25 cellular contexts compared by ENCODE assay signal in genomic region chr15:79394231-79394630, GRCh38. TPM values are rescaled to one million over a fixed set of nuclear protein-coding genes. Genes with fewer than 3 reads are reported as not detected.
DNase-seq lines count a peak whose midpoint lies in the region; ATAC-seq and TF ChIP-seq lines count a peak whose summit lies in the region.
"Had no signal": no experiment of that assay in that cellular context is flagged by ENCODE, and none has a peak within 500 bp of the region (broad histone marks: within the 10 kb centered on the region; RNA-seq: fewer than 3 reads in every experiment).

No MANE protein-coding gene starts in this region.

- H3K9me3 Mint-ChIP-seq in MCF 10A (ENCODE audit: unreplicated experiment), result no peaks in the 10 kb centered on the region
- H3K9me3 Mint-ChIP-seq: activated CD4-positive, alpha-beta memory T cell treated with anti-CD3 and anti-CD28 coated beads, Interleukin-2, amount 10 ng/mL, durations not matched to agents 7 days and 5 days; activated naive CD8-positive, alpha-beta T cell treated with anti-CD3 and anti-CD28 coated beads, Interleukin-2, amount 10 ng/mL, durations not matched to agents 7 days and 5 days; CD8-positive, alpha-beta T cell; central memory CD8-positive, alpha-beta T cell had no signal

- no peak overlapping the region for H3K4me3 Mint-ChIP-seq in MCF 10A (ENCODE audit: unreplicated experiment)
- H3K4me3 Mint-ChIP-seq: activated CD4-positive, alpha-beta memory T cell treated with anti-CD3 and anti-CD28 coated beads, Interleukin-2, amount 10 ng/mL, durations not matched to agents 7 days and 5 days; activated naive CD8-positive, alpha-beta T cell treated with anti-CD3 and anti-CD28 coated beads, Interleukin-2, amount 10 ng/mL, durations not matched to agents 7 days and 5 days; activated T-cell treated with anti-CD3 and anti-CD28 coated beads, Interleukin-2, amount 50 U/mL, for 24 hours; CD8-positive, alpha-beta T cell; central memory CD8-positive, alpha-beta T cell had no signal

- in situ Hi-C loops in mammary epithelial cell (cut with MboI; ENCODE audit: low sequenced_read_pairs in 2 of 2), result no loop called here
- in situ Hi-C loops in astrocyte of the cerebellum (cut with HindIII; ENCODE audit: low sequenced_read_pairs), result no loop called here

- H3K9ac ChIP-seq in mammary epithelial cell (ENCODE audit: insufficient read depth, low read length), result no peak overlapping the region

- POLR2A ChIA-PET in MCF 10A (lab: Yijun Ruan, JAX), result no interaction called here

- dilution Hi-C loops in mammary epithelial cell (cut with HindIII; ENCODE audit: low sequenced_read_pairs), result no loop called here

- no peaks in the 10 kb centered on the region for H3K79me2 ChIP-seq in mammary epithelial cell (ENCODE audit: insufficient read depth, low read length)

- CTCF ChIA-PET in MCF 10A (lab: Yijun Ruan, JAX), result interaction anchor here (0.6 to 3.5 kb wide), 3 partner anchors 12 to 202 kb away, joined by 3 to 39 read pairs (median 11); no protein-coding TSS in a partner anchor
- CTCF ChIA-PET in mammary epithelial cell (lab: Charles Lee; ENCODE audit: low non-redundant PET), result interaction anchor here (0.6 kb wide), 1 partner anchor 869 kb away, joined by 3 read pairs; no protein-coding TSS in a partner anchor

- intact Hi-C loops in MCF 10A (cut with micrococcal nuclease) (no loop called here), mammary epithelial cell (cut with micrococcal nuclease) (no loop called here), tibial artery (cut with DNase I; ENCODE audit: low total_unique reads) (no loop called here)

- H3K27me3 ChIP-seq in mammary epithelial cell (ENCODE audit: insufficient read depth, low read length) (no peaks in the 10 kb centered on the region), tibial artery (no peaks in the 10 kb centered on the region)
- H3K27me3 ChIP-seq: gastrocnemius medialis, left lung, ovary, testis had no signal

- H3K36me3 Mint-ChIP-seq in MCF 10A (ENCODE audit: insufficient read depth, unreplicated experiment), result peaks cover 6% of the 10 kb centered on the region
- H3K36me3 Mint-ChIP-seq: CD8-positive, alpha-beta T cell had no signal

- DNase-seq in MCF 10A (ENCODE audit: unreplicated experiment) (peak; percentile 38), mammary epithelial cell (no peak), astrocyte of the cerebellum (ENCODE audit: low read depth) (peak; percentile 27), foreskin fibroblast (peak; percentile 54 to 77), tibial artery (no peak), NAMALWA (ENCODE audit: low spot score) (no peak)
- DNase-seq: 8988T; activated CD4-positive, alpha-beta memory T cell treated with anti-CD3 and anti-CD28 coated beads, Interleukin-2, amount 10 ng/mL, durations not matched to agents 7 days and 5 days; activated naive CD8-positive, alpha-beta T cell treated with anti-CD3 and anti-CD28 coated beads, Interleukin-2, amount 10 ng/mL, durations not matched to agents 7 days and 5 days; activated T-cell treated with anti-CD3 and anti-CD28 coated beads, Interleukin-2, amount 50 U/mL, for 24 hours; CD8-positive, alpha-beta T cell; DMS79 treated with DMSO at 0.1 percent for 48 hours; effector memory CD4-positive, alpha-beta T cell; gastrocnemius medialis; Kasumi-1; left lung; NCI-H1436 treated with DMSO at 0.1 percent for 48 hours; NCI-H226; ovary; stimulated activated CD4-positive, alpha-beta T cell treated with anti-CD3 and anti-CD28 coated beads, Interleukin-4, amount 100 ng/mL, for 24 hours; stimulated activated CD8-positive, alpha-beta memory T cell treated with anti-CD3 and anti-CD28 coated beads, Interleukin-4, amount 100 ng/mL, for 48 hours; testis had no signal

- no peaks in the 10 kb centered on the region for H3K36me3 ChIP-seq in mammary epithelial cell (ENCODE audit: insufficient read depth, low read length)
- H3K36me3 ChIP-seq in tibial artery, result no peaks in the 10 kb centered on the region
- H3K36me3 ChIP-seq: gastrocnemius medialis, left lung, ovary had no signal

- H4K20me1 ChIP-seq in mammary epithelial cell (ENCODE audit: insufficient read depth, low read length), result no peaks in the 10 kb centered on the region

- H3K27me3 Mint-ChIP-seq in MCF 10A (ENCODE audit: insufficient read depth, unreplicated experiment), result no peaks in the 10 kb centered on the region
- H3K27me3 Mint-ChIP-seq: activated CD4-positive, alpha-beta memory T cell treated with anti-CD3 and anti-CD28 coated beads, Interleukin-2, amount 10 ng/mL, durations not matched to agents 7 days and 5 days; activated naive CD8-positive, alpha-beta T cell treated with anti-CD3 and anti-CD28 coated beads, Interleukin-2, amount 10 ng/mL, durations not matched to agents 7 days and 5 days; activated T-cell treated with anti-CD3 and anti-CD28 coated beads, Interleukin-2, amount 50 U/mL, for 24 hours; central memory CD8-positive, alpha-beta T cell had no signal

- H3K27ac ChIP-seq in mammary epithelial cell (ENCODE audit: insufficient read depth, low read depth, low read length) (no peak overlapping the region), tibial artery (peak overlapping the region; percentile 38 to 51)
- H3K27ac ChIP-seq: gastrocnemius medialis, left lung, ovary, testis had no signal

- H3K4me1 ChIP-seq in mammary epithelial cell (ENCODE audit: insufficient read depth, low read length) (no peaks in the 10 kb centered on the region), tibial artery (peaks cover 0 to 43% (median 17%) of the 10 kb centered on the region in 4 donors)
- H3K4me1 ChIP-seq: gastrocnemius medialis, left lung, testis had no signal

- TF ChIP-seq CTCF in MCF 10A (IDR thresholded peaks at IDR 0.05; ENCODE audit: unreplicated experiment), result no peak
- TF ChIP-seq CTCF in mammary epithelial cell (conservative IDR thresholded peaks at IDR 0.05 in 1 of 2, IDR thresholded peaks at IDR 0.05 in 1 of 2; ENCODE audit: extremely low read depth in 1 of 2, insufficient read depth in 1 of 2, low read depth in 1 of 2, low read length in 2 of 2), result no peak
- no peak for TF ChIP-seq CTCF in astrocyte of the cerebellum (IDR thresholded peaks at IDR 0.05; ENCODE audit: low read depth, low read length, missing control alignments)
- no peak for TF ChIP-seq CTCF in foreskin fibroblast (IDR thresholded peaks at IDR 0.05; ENCODE audit: low read depth, low read length)
- TF ChIP-seq CTCF in tibial artery (IDR thresholded peaks at IDR 0.05), result no peak

- ATAC-seq in HG03280 (IDR thresholded peaks at IDR 0.05; ENCODE audit: unreplicated experiment), result no peak
- ATAC-seq in HG03095 (IDR thresholded peaks at IDR 0.05; ENCODE audit: unreplicated experiment), result no peak
- ATAC-seq: CD8-positive, alpha-beta T cell; gastrocnemius medialis; left lung had no signal

- H3K27ac Mint-ChIP-seq in MCF 10A (ENCODE audit: low read depth, unreplicated experiment), result no peak overlapping the region
- H3K27ac Mint-ChIP-seq: activated CD4-positive, alpha-beta memory T cell treated with anti-CD3 and anti-CD28 coated beads, Interleukin-2, amount 10 ng/mL, durations not matched to agents 7 days and 5 days; activated naive CD8-positive, alpha-beta T cell treated with anti-CD3 and anti-CD28 coated beads, Interleukin-2, amount 10 ng/mL, durations not matched to agents 7 days and 5 days; activated T-cell treated with anti-CD3 and anti-CD28 coated beads, Interleukin-2, amount 50 U/mL, for 24 hours; CD8-positive, alpha-beta T cell had no signal

- H3K9me3 ChIP-seq in mammary epithelial cell (replicated peaks; ENCODE audit: insufficient read depth, low read length), result no peaks in the 10 kb centered on the region
- H3K9me3 ChIP-seq in tibial artery, result no peaks in the 10 kb centered on the region
- H3K9me3 ChIP-seq: gastrocnemius medialis, left lung, ovary, testis had no signal

- no peak overlapping the region for H3K4me2 ChIP-seq in mammary epithelial cell (ENCODE audit: insufficient read depth, low read depth, low read length)

- 31% methylated on average over 4 of the region's 4 CpGs for WGBS in mammary epithelial cell (ENCODE audit: low coverage, missing lambda C conversion rate)

- BruUV-seq in MCF 10A (replicated peaks; lab: Mats Ljungman, UMichigan), result no TSS peak
- BruUV-seq in mammary epithelial cell (replicated peaks; lab: Mats Ljungman, UMichigan), result no TSS peak

- no peak overlapping the region for H2AFZ ChIP-seq in mammary epithelial cell (ENCODE audit: low read depth, low read length)

- H3K4me1 Mint-ChIP-seq in MCF 10A (ENCODE audit: insufficient read depth, unreplicated experiment), result no peaks in the 10 kb centered on the region
- H3K4me1 Mint-ChIP-seq: activated CD4-positive, alpha-beta memory T cell treated with anti-CD3 and anti-CD28 coated beads, Interleukin-2, amount 10 ng/mL, durations not matched to agents 7 days and 5 days; activated naive CD8-positive, alpha-beta T cell treated with anti-CD3 and anti-CD28 coated beads, Interleukin-2, amount 10 ng/mL, durations not matched to agents 7 days and 5 days; central memory CD8-positive, alpha-beta T cell had no signal

- no peak overlapping the region for H3K4me3 ChIP-seq in mammary epithelial cell (replicated peaks in 1 of 3; ENCODE audit: insufficient read depth in 1 of 3, low read depth in 2 of 3, low read length in 3 of 3)
- no peak overlapping the region for H3K4me3 ChIP-seq in astrocyte of the cerebellum (ENCODE audit: low read depth, low read length)
- H3K4me3 ChIP-seq in foreskin fibroblast (ENCODE audit: low read depth in 1 of 2, low read length in 2 of 2), result no peak overlapping the region
- no peak overlapping the region for H3K4me3 ChIP-seq in tibial artery
- H3K4me3 ChIP-seq: gastrocnemius medialis, left lung, ovary, testis had no signal

RNA-seq across cellular contexts. Expression of gene MINAR1, which starts 37.9 kb away (rescaled TPM):
- total RNA-seq in MCF 10A (2022) (0.47 and 0.49 TPM in 2 replicates), mammary epithelial cell (under 1 TPM; 0.12 to 0.50 TPM)
- polyA plus RNA-seq in mammary epithelial cell, result 0.06 TPM
- not detected for polyA minus RNA-seq in mammary epithelial cell

Comparison
In these comparisons a context has a peak if more than half of its experiments do, and no peak if none do; other contexts are left out.
1. DNase-seq: peak in MCF 10A (single experiment), astrocyte of the cerebellum (single experiment) and foreskin fibroblast (2 of 2); none in mammary epithelial cell (single experiment), tibial artery (0 of 2) and NAMALWA (single experiment).